Comparison of ENCODE assay signal across 8 cellular contexts in genomic region chr15:65529754-65530317, GRCh38. TPM values are rescaled to one million over a fixed set of nuclear protein-coding genes. Genes with fewer than 3 reads are reported as not detected.
DNase-seq lines count a peak whose midpoint lies in the region; FAIRE-seq and TF ChIP-seq lines count a peak whose summit lies in the region.

No MANE protein-coding gene starts in this region.

- 46 to 51% methylated on average over 14 of the region's 14 CpGs for WGBS in lower leg skin, 2 donors

- no peaks in the 10 kb centered on the region for H3K36me3 ChIP-seq in astrocyte (ENCODE audit: insufficient read depth, low read length)
- no peaks in the 10 kb centered on the region for H3K36me3 ChIP-seq in uterus

- H3K9me3 Mint-ChIP-seq in activated naive CD4-positive, alpha-beta T cell treated with anti-CD3 and anti-CD28 coated beads for 36 hours, result no peaks in the 10 kb centered on the region
- no peaks in the 10 kb centered on the region for H3K9me3 Mint-ChIP-seq in astrocyte (ENCODE audit: unreplicated experiment)

- DNase-seq in activated naive CD4-positive, alpha-beta T cell treated with anti-CD3 and anti-CD28 coated beads for 36 hours, result no peak
- DNase-seq in activated naive CD4-positive, alpha-beta T cell (lab: John Stamatoyannopoulos, UW), result no peak
- no peak for DNase-seq in astrocyte (ENCODE audit: low read depth)
- no peak for DNase-seq in lower leg skin (ENCODE audit: low spot score in 2 of 2)
- DNase-seq in uterus, result no peak
- DNase-seq in activated gamma-delta T cell treated with Interleukin-2 at 50 U/mL for 16 hours, result no peak
- no peak for DNase-seq in HTR-8/SVneo (ENCODE audit: insufficient read length, low spot score)
- DNase-seq in anterior cingulate cortex (lab: John Stamatoyannopoulos, UW), result no peak

- no peak for TF ChIP-seq POLR2A in lower leg skin (IDR thresholded peaks at IDR 0.05)
- no peak for TF ChIP-seq POLR2A in uterus (IDR thresholded peaks at IDR 0.05)

- intact Hi-C loops in activated naive CD4-positive, alpha-beta T cell treated with anti-CD3 and anti-CD28 coated beads for 36 hours (cut with micrococcal nuclease), result loop anchor here (1.0 to 5.0 kb wide), 3 partner anchors 13 to 762 kb away; partner anchors contain the start of genes DIS3L, DPP8 and INTS14
- intact Hi-C loops in lower leg skin (cut with DNase I; ENCODE audit: low total_unique reads) (no loop called here), uterus (cut with DNase I; ENCODE audit: low total_unique reads) (no loop called here)

- no peaks in the 10 kb centered on the region for H3K27me3 Mint-ChIP-seq in activated naive CD4-positive, alpha-beta T cell treated with anti-CD3 and anti-CD28 coated beads for 36 hours (ENCODE audit: low read depth)
- H3K27me3 Mint-ChIP-seq in astrocyte (ENCODE audit: low read depth, unreplicated experiment), result no peaks in the 10 kb centered on the region

- TF ChIP-seq CTCF in astrocyte (IDR thresholded peaks at IDR 0.05; ENCODE audit: insufficient read depth, low read depth, low read length) (no peak), lower leg skin (IDR thresholded peaks at IDR 0.05) (no peak), uterus (IDR thresholded peaks at IDR 0.05) (no peak)

- no peaks in the 10 kb centered on the region for H3K36me3 Mint-ChIP-seq in activated naive CD4-positive, alpha-beta T cell treated with anti-CD3 and anti-CD28 coated beads for 36 hours (ENCODE audit: low read depth)
- no peaks in the 10 kb centered on the region for H3K36me3 Mint-ChIP-seq in astrocyte (ENCODE audit: low read depth, unreplicated experiment)

- peak overlapping the region; percentile 89 for H3K9ac ChIP-seq in astrocyte (ENCODE audit: low read length)

- peaks cover 48% of the 10 kb centered on the region for H3K79me2 ChIP-seq in astrocyte (ENCODE audit: insufficient read depth, low read length)

- H3K4me2 ChIP-seq in astrocyte (ENCODE audit: low read length), result peak overlapping the region; percentile 96

- FAIRE-seq in astrocyte (lab: Jason Lieb, UNC), result no peak
- no peak for FAIRE-seq in HTR-8/SVneo (lab: Jason Lieb, UNC)

- no peaks in the 10 kb centered on the region for H3K27me3 ChIP-seq in astrocyte (ENCODE audit: insufficient read depth, low read length)
- no peaks in the 10 kb centered on the region for H3K27me3 ChIP-seq in uterus

- H3K4me1 ChIP-seq in astrocyte (ENCODE audit: insufficient read depth, low read length), result peaks cover 14% of the 10 kb centered on the region
- H3K4me1 ChIP-seq in uterus, result no peaks in the 10 kb centered on the region

- H3K4me1 Mint-ChIP-seq in activated naive CD4-positive, alpha-beta T cell treated with anti-CD3 and anti-CD28 coated beads for 36 hours (ENCODE audit: low read depth), result peaks cover 32% of the 10 kb centered on the region
- H3K4me1 Mint-ChIP-seq in astrocyte (ENCODE audit: low read depth, unreplicated experiment), result peaks cover 25% of the 10 kb centered on the region

- H3K9me3 ChIP-seq in astrocyte (ENCODE audit: insufficient read depth, low read depth, low read length) (no peaks in the 10 kb centered on the region), uterus (no peaks in the 10 kb centered on the region)

- CTCF ChIA-PET in activated naive CD4-positive, alpha-beta T cell treated with anti-CD3 and anti-CD28 coated beads for 36 hours (lab: Charles Lee), result no interaction called here

- H4K20me1 ChIP-seq in astrocyte (ENCODE audit: insufficient read depth, low read length), result peaks cover 30% of the 10 kb centered on the region

- peak overlapping the region; percentile 100 for H2AFZ ChIP-seq in astrocyte (ENCODE audit: low read depth, low read length)

- peak overlapping the region; percentile 88 for H3K4me3 ChIP-seq in astrocyte (ENCODE audit: insufficient read depth, low read depth, low read length)
- H3K4me3 ChIP-seq in lower leg skin (ENCODE audit: low read depth, poor library complexity, severe bottlenecking), result peak overlapping the region; percentile 57
- peak overlapping the region; percentile 69 to 73 for H3K4me3 ChIP-seq in uterus

- H3K27ac Mint-ChIP-seq in activated naive CD4-positive, alpha-beta T cell treated with anti-CD3 and anti-CD28 coated beads for 36 hours, result peak overlapping the region; percentile 69
- H3K27ac Mint-ChIP-seq in astrocyte (ENCODE audit: unreplicated experiment), result peak overlapping the region; percentile 56

- H3K4me3 Mint-ChIP-seq in activated naive CD4-positive, alpha-beta T cell treated with anti-CD3 and anti-CD28 coated beads for 36 hours, result peak overlapping the region; percentile 83
- peak overlapping the region; percentile 83 for H3K4me3 Mint-ChIP-seq in astrocyte (ENCODE audit: unreplicated experiment)

- H3K27ac ChIP-seq in astrocyte (ENCODE audit: low read depth, low read length), result no peak overlapping the region
- peak overlapping the region; percentile 70 for H3K27ac ChIP-seq in uterus

RNA-seq across cellular contexts. Expression of gene HACD3, which starts 0.4 kb away (rescaled TPM):
- total RNA-seq in activated naive CD4-positive, alpha-beta T cell treated with anti-CD3 and anti-CD28 coated beads for 36 hours, result 10 to 100 TPM; 29.1 to 30.1 TPM
- total RNA-seq in astrocyte (122 and 129 TPM in 2 replicates), lower leg skin (10 to 100 TPM; 30.5 to 43.0 (median 38.1) TPM), uterus (100 to 1,000 TPM in 1 of 4 donors, 10 to 100 TPM in 3; 20.2 to 144 (median 34.6) TPM)

RNA-seq across cellular contexts. Expression of gene DPP8, which starts 12.3 kb away (rescaled TPM):
- total RNA-seq in activated naive CD4-positive, alpha-beta T cell treated with anti-CD3 and anti-CD28 coated beads for 36 hours, result 10 to 100 TPM; 23.0 to 24.9 TPM
- total RNA-seq in astrocyte (25.7 and 29.5 TPM in 2 replicates), lower leg skin (10 to 100 TPM; 23.3 to 35.4 (median 31.1) TPM), uterus (10 to 100 TPM; 19.4 to 76.1 (median 36.8) TPM)
